Comparison of ENCODE assay signal across 19 cellular contexts in the genomic region with DNA sequence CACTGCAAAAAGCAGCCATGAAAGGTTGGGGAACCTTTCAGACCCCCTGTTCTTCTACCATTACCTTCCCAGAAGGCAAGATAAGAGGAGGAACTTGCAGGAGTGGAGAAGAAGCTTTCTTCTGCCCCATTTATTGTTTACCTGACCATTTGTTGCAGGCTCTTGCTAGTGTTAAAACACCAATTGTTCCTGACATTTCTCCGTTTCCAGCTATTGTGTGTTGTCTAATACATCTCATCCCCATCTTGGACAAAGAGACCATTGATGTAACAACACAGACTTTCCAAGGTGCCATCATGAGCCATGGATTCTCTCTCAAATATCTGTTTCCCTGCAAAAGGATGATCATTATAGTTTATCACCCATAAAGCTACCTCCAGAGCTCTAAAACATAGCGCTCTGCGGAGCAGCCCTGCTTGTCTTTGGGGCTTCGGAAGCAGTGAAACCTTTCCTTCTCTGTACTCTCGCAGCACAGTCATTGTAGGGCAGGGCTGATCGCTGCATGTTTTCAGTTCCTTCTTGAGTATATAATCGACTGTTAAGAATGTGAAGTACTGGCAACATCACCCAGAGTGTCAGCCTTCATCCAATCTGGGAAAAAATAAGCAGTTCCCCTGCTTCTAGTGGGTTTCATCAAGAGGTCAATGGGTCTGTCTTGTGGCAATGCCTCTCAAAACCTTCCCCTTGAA.
DNase-seq lines count a peak whose midpoint lies in the region; ATAC-seq, FAIRE-seq and TF ChIP-seq lines count a peak whose summit lies in the region.
"Had no signal": no experiment of that assay in that cellular context is flagged by ENCODE, and none has a peak within 500 bp of the region (broad histone marks: within the 10 kb centered on the region; RNA-seq: fewer than 3 reads in every experiment).

No MANE protein-coding gene starts in this region.

- H2AFZ ChIP-seq in astrocyte (ENCODE audit: low read depth, low read length) = peak overlapping the region; percentile 39

- H3K4me1 ChIP-seq in astrocyte (ENCODE audit: insufficient read depth, low read length) = no peaks in the 10 kb centered on the region
- H3K4me1 ChIP-seq: A549, Caco-2 had no signal

- no peaks in the 10 kb centered on the region for H4K20me1 ChIP-seq in astrocyte (ENCODE audit: insufficient read depth, low read length)

- H3K27me3 ChIP-seq in astrocyte (ENCODE audit: insufficient read depth, low read length) = no peaks in the 10 kb centered on the region
- H3K27me3 ChIP-seq in layer of hippocampus (ENCODE audit: control insufficient read depth, insufficient read depth, low read length) = no peaks in the 10 kb centered on the region

- no peak overlapping the region for H3K4me2 ChIP-seq in astrocyte (ENCODE audit: low read length)
- H3K4me2 ChIP-seq: A549 had no signal

- H3K9me3 ChIP-seq in astrocyte (ENCODE audit: insufficient read depth, low read depth, low read length) = no peaks in the 10 kb centered on the region
- H3K9me3 ChIP-seq: A549, Caco-2 had no signal

- DNase-seq in astrocyte (ENCODE audit: low read depth) = no peak
- peak; percentile 62 for DNase-seq in superior temporal gyrus (ENCODE audit: extremely low spot score)
- DNase-seq in progenitor cell of endocrine pancreas (ENCODE audit: low spot score, unreplicated experiment) = no peak
- DNase-seq in DMS114 treated with DMSO at 0.1 percent for 48 hours (lab: John Stamatoyannopoulos, UW; ENCODE audit: unreplicated experiment) = no peak
- no peak for DNase-seq in OCI-M2 (lab: John Stamatoyannopoulos, UW; ENCODE audit: unreplicated experiment)
- DNase-seq: Caco-2; CD4-positive, alpha-beta T cell; KG1; NCI-H1417; NCI-H2029; NCI-H2171 had no signal

- H3K4me3 Mint-ChIP-seq in astrocyte (ENCODE audit: unreplicated experiment) (no peak overlapping the region), progenitor cell of endocrine pancreas (ENCODE audit: low read depth) (no peak overlapping the region)
- H3K4me3 Mint-ChIP-seq: CD4-positive, alpha-beta T cell had no signal

- no peak for FAIRE-seq in astrocyte (lab: Jason Lieb, UNC)
- FAIRE-seq: A549, H54, HepG2, RCC 7860 had no signal

- H3K27me3 Mint-ChIP-seq in astrocyte (ENCODE audit: low read depth, unreplicated experiment) = no peaks in the 10 kb centered on the region
- H3K27me3 Mint-ChIP-seq in progenitor cell of endocrine pancreas = peaks cover 13% of the 10 kb centered on the region
- H3K27me3 Mint-ChIP-seq: CD4-positive, alpha-beta T cell had no signal

- TF ChIP-seq CTCF in astrocyte (IDR thresholded peaks at IDR 0.05; ENCODE audit: insufficient read depth, low read depth, low read length) (no peak), progenitor cell of endocrine pancreas (IDR thresholded peaks at IDR 0.05; ENCODE audit: unreplicated experiment) (no peak)

- H3K27ac ChIP-seq in astrocyte (ENCODE audit: low read depth, low read length) (no peak overlapping the region), layer of hippocampus (ENCODE audit: low read depth, low read length) (peak overlapping the region; percentile 55)
- H3K27ac ChIP-seq: A549, SK-N-MC had no signal

- peak; percentile 52 for ATAC-seq in GM18868 (IDR thresholded peaks at IDR 0.05; ENCODE audit: unreplicated experiment)
- ATAC-seq: A549, HepG2, Right ventricle myocardium inferior had no signal

- H3K36me3 ChIP-seq in astrocyte (ENCODE audit: insufficient read depth, low read length) = no peaks in the 10 kb centered on the region

- no peak overlapping the region for H3K9ac ChIP-seq in astrocyte (ENCODE audit: low read length)

- H3K27ac Mint-ChIP-seq in astrocyte (ENCODE audit: unreplicated experiment) (no peak overlapping the region), progenitor cell of endocrine pancreas (no peak overlapping the region)
- H3K27ac Mint-ChIP-seq: CD4-positive, alpha-beta T cell had no signal

- H3K4me1 Mint-ChIP-seq in astrocyte (ENCODE audit: low read depth, unreplicated experiment) (peaks cover 10% of the 10 kb centered on the region), progenitor cell of endocrine pancreas (ENCODE audit: low read depth) (no peaks in the 10 kb centered on the region)

- H3K9me3 Mint-ChIP-seq in astrocyte (ENCODE audit: unreplicated experiment) (no peaks in the 10 kb centered on the region), progenitor cell of endocrine pancreas (ENCODE audit: low read depth) (no peaks in the 10 kb centered on the region)
- H3K9me3 Mint-ChIP-seq: CD4-positive, alpha-beta T cell had no signal

- H3K79me2 ChIP-seq in astrocyte (ENCODE audit: insufficient read depth, low read length) = no peaks in the 10 kb centered on the region

- no peaks in the 10 kb centered on the region for H3K36me3 Mint-ChIP-seq in astrocyte (ENCODE audit: low read depth, unreplicated experiment)
- no peaks in the 10 kb centered on the region for H3K36me3 Mint-ChIP-seq in progenitor cell of endocrine pancreas (ENCODE audit: insufficient read depth)

- no peak overlapping the region for H3K4me3 ChIP-seq in astrocyte (ENCODE audit: insufficient read depth, low read depth, low read length)
- H3K4me3 ChIP-seq: A549, SK-N-MC had no signal
